Comparison of ENCODE assay signal across 1 cellular context in genomic region chr6:160226118-160226541, GRCh38.
TF ChIP-seq lines count a peak whose summit lies in the region.

No MANE protein-coding gene starts in this region.

TF ChIP-seq in GM23338, 12 proteins besides CTCF, POLR2A, EP300 and RAD21 (continued from another document):
- TF ChIP-seq, protein P1, sequence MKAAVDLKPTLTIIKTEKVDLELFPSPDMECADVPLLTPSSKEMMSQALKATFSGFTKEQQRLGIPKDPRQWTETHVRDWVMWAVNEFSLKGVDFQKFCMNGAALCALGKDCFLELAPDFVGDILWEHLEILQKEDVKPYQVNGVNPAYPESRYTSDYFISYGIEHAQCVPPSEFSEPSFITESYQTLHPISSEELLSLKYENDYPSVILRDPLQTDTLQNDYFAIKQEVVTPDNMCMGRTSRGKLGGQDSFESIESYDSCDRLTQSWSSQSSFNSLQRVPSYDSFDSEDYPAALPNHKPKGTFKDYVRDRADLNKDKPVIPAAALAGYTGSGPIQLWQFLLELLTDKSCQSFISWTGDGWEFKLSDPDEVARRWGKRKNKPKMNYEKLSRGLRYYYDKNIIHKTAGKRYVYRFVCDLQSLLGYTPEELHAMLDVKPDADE (IDR thresholded peaks at IDR 0.05) = no peak
- TF ChIP-seq EZH2phosphoT487 (IDR thresholded peaks at IDR 0.05; ENCODE audit: unreplicated experiment) (no peak), ZNF114 (CRISPR knock-in tag; IDR thresholded peaks at IDR 0.05) (no peak), JUNB (IDR thresholded peaks at IDR 0.05; ENCODE audit: unreplicated experiment) (no peak), ZNF462 (CRISPR knock-in tag; IDR thresholded peaks at IDR 0.05) (no peak), EZH2 (IDR thresholded peaks at IDR 0.05; ENCODE audit: low read depth, unreplicated experiment) (no peak)
